ENCODE assay signal across 1 cellular context in genomic region chr5:55903121-55903701, GRCh38.
A peak's percentile ranks its signal among the peaks of the same experiment; 100 is the strongest.
TF ChIP-seq lines count a peak whose summit lies in the region.

No MANE protein-coding gene starts in this region.

TF ChIP-seq in GM12878, 131 proteins besides CTCF, POLR2A, EP300 and RAD21 (continued from another document and continues in another):
- TF ChIP-seq CUX1 (IDR thresholded peaks at IDR 0.05; ENCODE audit: insufficient replicate concordance, low read depth, low read length), result no peak
- TF ChIP-seq YBX1 (IDR thresholded peaks at IDR 0.05), result no peak
- TF ChIP-seq SP1 (IDR thresholded peaks at IDR 0.05; ENCODE audit: low read depth, low read length), result no peak
- TF ChIP-seq TAF1 (IDR thresholded peaks at IDR 0.05; ENCODE audit: borderline replicate concordance, low read depth, low read length), result no peak
- no peak for TF ChIP-seq KDM1A (IDR thresholded peaks at IDR 0.05; ENCODE audit: borderline replicate concordance)
- TF ChIP-seq STAT1 (conservative IDR thresholded peaks at IDR 0.05), result no peak
- TF ChIP-seq KLF5 (IDR thresholded peaks at IDR 0.05; ENCODE audit: partially characterized antibody), result no peak
- TF ChIP-seq ESRRA (IDR thresholded peaks at IDR 0.05; ENCODE audit: low read length), result no peak
- no peak for TF ChIP-seq ZBTB40 (IDR thresholded peaks at IDR 0.05; ENCODE audit: borderline replicate concordance)
- peak; percentile 61 to 70; a peak in 3 of 4 replicates for TF ChIP-seq IKZF2 (IDR thresholded peaks at IDR 0.05)
- peak; percentile 60; the same call in 1 of the 2 replicates for TF ChIP-seq CREB1 (IDR thresholded peaks at IDR 0.05; ENCODE audit: low read depth)
- TF ChIP-seq POU2F2 (IDR thresholded peaks at IDR 0.05; ENCODE audit: borderline replicate concordance, low read depth, low read length), result no peak
- TF ChIP-seq NRF1 (conservative IDR thresholded peaks at IDR 0.05; ENCODE audit: low read depth, low read length), result no peak
- peak; percentile 98 for TF ChIP-seq RELA (IDR thresholded peaks at IDR 0.05; ENCODE audit: borderline replicate concordance, partially characterized antibody)
- TF ChIP-seq PKNOX1 (IDR thresholded peaks at IDR 0.05), result peak; percentile 59; the same call in 1 of the 2 replicates
- no peak for TF ChIP-seq SREBF2 (IDR thresholded peaks at IDR 0.05; ENCODE audit: low read length)
- TF ChIP-seq RUNX3 (IDR thresholded peaks at IDR 0.05; ENCODE audit: low read length), result peak; percentile 90
- TF ChIP-seq FOXM1 (IDR thresholded peaks at IDR 0.05; ENCODE audit: low read depth, low read length), result peak; percentile 65; the same call in 1 of the 2 replicates
- peak; percentile 61 for TF ChIP-seq EED (IDR thresholded peaks at IDR 0.05; ENCODE audit: low read depth)
- TF ChIP-seq TARDBP (IDR thresholded peaks at IDR 0.05; ENCODE audit: borderline replicate concordance), result no peak
- no peak for TF ChIP-seq MYB (IDR thresholded peaks at IDR 0.05; ENCODE audit: borderline replicate concordance, low read depth, low read length)
- TF ChIP-seq SIX5 (IDR thresholded peaks at IDR 0.05; ENCODE audit: low read depth, low read length, severe bottlenecking), result no peak
- no peak for TF ChIP-seq BMI1 (IDR thresholded peaks at IDR 0.05; ENCODE audit: borderline replicate concordance)
- TF ChIP-seq, protein P1, sequence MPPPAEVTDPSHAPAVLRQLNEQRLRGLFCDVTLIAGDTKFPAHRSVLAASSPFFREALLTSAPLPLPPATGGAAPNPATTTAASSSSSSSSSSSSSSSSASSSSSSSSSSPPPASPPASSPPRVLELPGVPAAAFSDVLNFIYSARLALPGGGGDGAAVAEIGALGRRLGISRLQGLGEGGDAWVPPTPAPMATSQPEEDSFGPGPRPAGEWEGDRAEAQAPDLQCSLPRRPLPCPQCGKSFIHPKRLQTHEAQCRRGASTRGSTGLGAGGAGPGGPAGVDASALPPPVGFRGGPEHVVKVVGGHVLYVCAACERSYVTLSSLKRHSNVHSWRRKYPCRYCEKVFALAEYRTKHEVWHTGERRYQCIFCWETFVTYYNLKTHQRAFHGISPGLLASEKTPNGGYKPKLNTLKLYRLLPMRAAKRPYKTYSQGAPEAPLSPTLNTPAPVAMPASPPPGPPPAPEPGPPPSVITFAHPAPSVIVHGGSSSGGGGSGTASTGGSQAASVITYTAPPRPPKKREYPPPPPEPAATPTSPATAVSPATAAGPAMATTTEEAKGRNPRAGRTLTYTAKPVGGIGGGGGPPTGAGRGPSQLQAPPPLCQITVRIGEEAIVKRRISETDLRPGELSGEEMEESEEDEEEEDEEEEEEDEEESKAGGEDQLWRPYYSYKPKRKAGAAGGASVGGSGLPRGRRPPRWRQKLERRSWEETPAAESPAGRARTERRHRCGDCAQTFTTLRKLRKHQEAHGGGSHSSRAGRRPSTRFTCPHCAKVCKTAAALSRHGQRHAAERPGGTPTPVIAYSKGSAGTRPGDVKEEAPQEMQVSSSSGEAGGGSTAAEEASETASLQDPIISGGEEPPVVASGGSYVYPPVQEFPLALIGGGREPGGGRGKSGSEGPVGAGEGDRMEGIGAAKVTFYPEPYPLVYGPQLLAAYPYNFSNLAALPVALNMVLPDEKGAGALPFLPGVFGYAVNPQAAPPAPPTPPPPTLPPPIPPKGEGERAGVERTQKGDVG (CRISPR knock-in tag; IDR thresholded peaks at IDR 0.05), result no peak
- no peak for TF ChIP-seq E2F4 (IDR thresholded peaks at IDR 0.05; ENCODE audit: low read depth, low read length)
- no peak for TF ChIP-seq CHD4 (IDR thresholded peaks at IDR 0.05)
- peak; percentile 67; the same call in 1 of the 2 replicates for TF ChIP-seq BCL11A (IDR thresholded peaks at IDR 0.05; ENCODE audit: low read depth, low read length)
- TF ChIP-seq SPI1 (IDR thresholded peaks at IDR 0.05; ENCODE audit: borderline replicate concordance, insufficient read depth, low read depth, low read length), result no peak
- no peak for TF ChIP-seq RFX5 (IDR thresholded peaks at IDR 0.05; ENCODE audit: low read depth, low read length)
- TF ChIP-seq MXI1 (IDR thresholded peaks at IDR 0.05; ENCODE audit: low read depth, low read length), result 0 out of 2 replicates have a peak, but pooled peaks have one; percentile 37
- TF ChIP-seq POLR2AphosphoS5 (IDR thresholded peaks at IDR 0.05; ENCODE audit: low read length), result no peak
- TF ChIP-seq ZBTB33 (IDR thresholded peaks at IDR 0.05), result no peak
- TF ChIP-seq, protein P2, sequence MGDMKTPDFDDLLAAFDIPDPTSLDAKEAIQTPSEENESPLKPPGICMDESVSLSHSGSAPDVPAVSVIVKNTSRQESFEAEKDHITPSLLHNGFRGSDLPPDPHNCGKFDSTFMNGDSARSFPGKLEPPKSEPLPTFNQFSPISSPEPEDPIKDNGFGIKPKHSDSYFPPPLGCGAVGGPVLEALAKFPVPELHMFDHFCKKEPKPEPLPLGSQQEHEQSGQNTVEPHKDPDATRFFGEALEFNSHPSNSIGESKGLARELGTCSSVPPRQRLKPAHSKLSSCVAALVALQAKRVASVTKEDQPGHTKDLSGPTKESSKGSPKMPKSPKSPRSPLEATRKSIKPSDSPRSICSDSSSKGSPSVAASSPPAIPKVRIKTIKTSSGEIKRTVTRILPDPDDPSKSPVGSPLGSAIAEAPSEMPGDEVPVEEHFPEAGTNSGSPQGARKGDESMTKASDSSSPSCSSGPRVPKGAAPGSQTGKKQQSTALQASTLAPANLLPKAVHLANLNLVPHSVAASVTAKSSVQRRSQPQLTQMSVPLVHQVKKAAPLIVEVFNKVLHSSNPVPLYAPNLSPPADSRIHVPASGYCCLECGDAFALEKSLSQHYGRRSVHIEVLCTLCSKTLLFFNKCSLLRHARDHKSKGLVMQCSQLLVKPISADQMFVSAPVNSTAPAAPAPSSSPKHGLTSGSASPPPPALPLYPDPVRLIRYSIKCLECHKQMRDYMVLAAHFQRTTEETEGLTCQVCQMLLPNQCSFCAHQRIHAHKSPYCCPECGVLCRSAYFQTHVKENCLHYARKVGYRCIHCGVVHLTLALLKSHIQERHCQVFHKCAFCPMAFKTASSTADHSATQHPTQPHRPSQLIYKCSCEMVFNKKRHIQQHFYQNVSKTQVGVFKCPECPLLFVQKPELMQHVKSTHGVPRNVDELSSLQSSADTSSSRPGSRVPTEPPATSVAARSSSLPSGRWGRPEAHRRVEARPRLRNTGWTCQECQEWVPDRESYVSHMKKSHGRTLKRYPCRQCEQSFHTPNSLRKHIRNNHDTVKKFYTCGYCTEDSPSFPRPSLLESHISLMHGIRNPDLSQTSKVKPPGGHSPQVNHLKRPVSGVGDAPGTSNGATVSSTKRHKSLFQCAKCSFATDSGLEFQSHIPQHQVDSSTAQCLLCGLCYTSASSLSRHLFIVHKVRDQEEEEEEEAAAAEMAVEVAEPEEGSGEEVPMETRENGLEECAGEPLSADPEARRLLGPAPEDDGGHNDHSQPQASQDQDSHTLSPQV (IDR thresholded peaks at IDR 0.05), result no peak
- TF ChIP-seq SMC3 (IDR thresholded peaks at IDR 0.05; ENCODE audit: borderline replicate concordance, low read length), result no peak
- no peak for TF ChIP-seq RBBP5 (conservative IDR thresholded peaks at IDR 0.05)
- TF ChIP-seq, protein P3, sequence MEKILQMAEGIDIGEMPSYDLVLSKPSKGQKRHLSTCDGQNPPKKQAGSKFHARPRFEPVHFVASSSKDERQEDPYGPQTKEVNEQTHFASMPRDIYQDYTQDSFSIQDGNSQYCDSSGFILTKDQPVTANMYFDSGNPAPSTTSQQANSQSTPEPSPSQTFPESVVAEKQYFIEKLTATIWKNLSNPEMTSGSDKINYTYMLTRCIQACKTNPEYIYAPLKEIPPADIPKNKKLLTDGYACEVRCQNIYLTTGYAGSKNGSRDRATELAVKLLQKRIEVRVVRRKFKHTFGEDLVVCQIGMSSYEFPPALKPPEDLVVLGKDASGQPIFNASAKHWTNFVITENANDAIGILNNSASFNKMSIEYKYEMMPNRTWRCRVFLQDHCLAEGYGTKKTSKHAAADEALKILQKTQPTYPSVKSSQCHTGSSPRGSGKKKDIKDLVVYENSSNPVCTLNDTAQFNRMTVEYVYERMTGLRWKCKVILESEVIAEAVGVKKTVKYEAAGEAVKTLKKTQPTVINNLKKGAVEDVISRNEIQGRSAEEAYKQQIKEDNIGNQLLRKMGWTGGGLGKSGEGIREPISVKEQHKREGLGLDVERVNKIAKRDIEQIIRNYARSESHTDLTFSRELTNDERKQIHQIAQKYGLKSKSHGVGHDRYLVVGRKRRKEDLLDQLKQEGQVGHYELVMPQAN (conservative IDR thresholded peaks at IDR 0.05), result no peak
